In genomic region chr2:152221870-152222269, GRCh38 we compare ENCODE assay signal across 21 cellular contexts. TPM values are rescaled to one million over a fixed set of nuclear protein-coding genes. Genes with fewer than 3 reads are reported as not detected.
DNase-seq lines count a peak whose midpoint lies in the region; ATAC-seq and TF ChIP-seq lines count a peak whose summit lies in the region.
"Had no signal": no experiment of that assay in that cellular context is flagged by ENCODE, and none has a peak within 500 bp of the region (broad histone marks: within the 10 kb centered on the region; RNA-seq: fewer than 3 reads in every experiment).

No MANE protein-coding gene starts in this region.

- peak overlapping the region; percentile 10 for H3K27ac ChIP-seq in right cardiac atrium (ENCODE audit: low read length)
- no peak overlapping the region for H3K27ac ChIP-seq in heart right ventricle
- no peak overlapping the region for H3K27ac ChIP-seq in Peyer's patch
- H3K27ac ChIP-seq: HL-60, left lung, spleen had no signal

- ATAC-seq in right cardiac atrium (peak in 1 of 2 donors; percentile 69), heart right ventricle (no peak), GM21447 (IDR thresholded peaks at IDR 0.05; ENCODE audit: unreplicated experiment) (no peak)
- ATAC-seq: left lung; stimulated activated naive B cell treated with anti-CD40 and anti-IgM and Interleukin-4, amounts not matched to agents 10 μg/mL and 1 μg/mL and 100 μg/mL, for 72 hours had no signal

- H3K9me3 ChIP-seq in right cardiac atrium (ENCODE audit: control insufficient read depth, low read length) (no peaks in the 10 kb centered on the region), heart right ventricle (no peaks in the 10 kb centered on the region), Peyer's patch (no peaks in the 10 kb centered on the region)
- H3K9me3 ChIP-seq: left lung, spleen had no signal

- BruUV-seq in Calu3 (replicated peaks; lab: Mats Ljungman, UMichigan) = no TSS peak

- no peaks in the 10 kb centered on the region for H3K36me3 Mint-ChIP-seq in Calu3 (ENCODE audit: insufficient read depth, unreplicated experiment)
- H3K36me3 Mint-ChIP-seq: stimulated activated naive B cell treated with anti-CD40 and anti-IgM and Interleukin-4, amounts not matched to agents 10 μg/mL and 1 μg/mL and 100 μg/mL, for 72 hours; type B pancreatic cell had no signal

- H3K9me3 Mint-ChIP-seq in Calu3 (ENCODE audit: low read depth, unreplicated experiment) = no peaks in the 10 kb centered on the region
- H3K9me3 Mint-ChIP-seq: CD4-positive, alpha-beta T cell; stimulated activated naive B cell treated with anti-CD40 and anti-IgM and Interleukin-4, amounts not matched to agents 10 μg/mL and 1 μg/mL and 100 μg/mL, for 72 hours; type B pancreatic cell had no signal

- 62% methylated on average over 4 of the region's 4 CpGs for WGBS in right cardiac atrium
- 67 to 74% methylated on average over 4 of the region's 4 CpGs for WGBS in heart right ventricle, 2 donors

- TF ChIP-seq POLR2A in Peyer's patch (IDR thresholded peaks at IDR 0.05) = no peak

- CTCF ChIA-PET in Calu3 (lab: Charles Lee) = no interaction called here

- H3K27me3 ChIP-seq in right cardiac atrium (ENCODE audit: control insufficient read depth, insufficient read depth) (no peaks in the 10 kb centered on the region), heart right ventricle (no peaks in the 10 kb centered on the region), Peyer's patch (no peaks in the 10 kb centered on the region)
- H3K27me3 ChIP-seq: left lung, spleen had no signal

- peaks cover 13% of the 10 kb centered on the region for H3K4me1 Mint-ChIP-seq in Calu3 (ENCODE audit: low read depth, unreplicated experiment)

- H3K4me3 ChIP-seq in right cardiac atrium (ENCODE audit: low read length) = no peak overlapping the region
- H3K4me3 ChIP-seq in heart right ventricle = no peak overlapping the region
- no peak overlapping the region for H3K4me3 ChIP-seq in Peyer's patch
- H3K4me3 ChIP-seq: left lung, spleen had no signal

- no peaks in the 10 kb centered on the region for H3K27me3 Mint-ChIP-seq in Calu3 (ENCODE audit: unreplicated experiment)
- H3K27me3 Mint-ChIP-seq: type B pancreatic cell had no signal

- DNase-seq in right cardiac atrium (no peak), heart right ventricle (no peak), dedifferentiated amniotic fluid mesenchymal stem cell (ENCODE audit: extremely low spot score) (peak; percentile 17), medulla oblongata (ENCODE audit: extremely low spot score) (peak; percentile 73), Calu3 (no peak), NCI-H1417 (lab: John Stamatoyannopoulos, UW) (no peak), Peyer's patch (no peak)
- DNase-seq: activated CD4-positive, CD25-positive, alpha-beta regulatory T cell treated with anti-CD3 and anti-CD28 coated beads, Interleukin-2, amount 50 U/mL, for 72 hours; activated gamma-delta T cell treated with Interleukin-2 at 50 U/mL for 16 hours; aorta; CD4-positive, alpha-beta T cell; KBM-7; left lung; NCI-H1105 treated with DMSO at 0.1 percent for 48 hours; posterior cingulate gyrus; SHP77; spleen; stimulated activated naive B cell treated with anti-CD40 and anti-IgM and Interleukin-4, amounts not matched to agents 10 μg/mL and 1 μg/mL and 100 μg/mL, for 72 hours had no signal

- intact Hi-C loops in right cardiac atrium (cut with DNase I) = no loop called here
- intact Hi-C loops in heart right ventricle (cut with DNase I) = no loop called here
- intact Hi-C loops in Calu3 (cut with micrococcal nuclease; ENCODE audit: unreplicated experiment) = no loop called here

- no peaks in the 10 kb centered on the region for H3K36me3 ChIP-seq in heart right ventricle
- no peaks in the 10 kb centered on the region for H3K36me3 ChIP-seq in Peyer's patch
- H3K36me3 ChIP-seq: left lung, spleen had no signal

- no peak overlapping the region for H3K27ac Mint-ChIP-seq in Calu3 (ENCODE audit: unreplicated experiment)
- H3K27ac Mint-ChIP-seq: CD4-positive, alpha-beta T cell; stimulated activated naive B cell treated with anti-CD40 and anti-IgM and Interleukin-4, amounts not matched to agents 10 μg/mL and 1 μg/mL and 100 μg/mL, for 72 hours; type B pancreatic cell had no signal

- TF ChIP-seq CTCF in heart right ventricle (IDR thresholded peaks at IDR 0.05) (no peak), Calu3 (IDR thresholded peaks at IDR 0.05; ENCODE audit: unreplicated experiment) (no peak), Peyer's patch (IDR thresholded peaks at IDR 0.05) (no peak)

- H3K4me3 Mint-ChIP-seq in Calu3 (ENCODE audit: low read depth, unreplicated experiment) = no peak overlapping the region
- H3K4me3 Mint-ChIP-seq: CD4-positive, alpha-beta T cell; stimulated activated naive B cell treated with anti-CD40 and anti-IgM and Interleukin-4, amounts not matched to agents 10 μg/mL and 1 μg/mL and 100 μg/mL, for 72 hours; type B pancreatic cell had no signal

- H3K4me1 ChIP-seq in right cardiac atrium (ENCODE audit: control insufficient read depth, insufficient read depth, low read length) (peaks cover 4% of the 10 kb centered on the region), heart right ventricle (peaks cover 0 to 22% (median 16%) of the 10 kb centered on the region in 9 donors), Peyer's patch (peaks cover 0 to 16% (median 0%) of the 10 kb centered on the region in 4 donors)

RNA-seq across cellular contexts. Expression of gene STAM2, which starts 46.3 kb away (rescaled TPM):
- 10 to 100 TPM; 25.0 to 32.2 (median 28.9) TPM for total RNA-seq in right cardiac atrium
- 8.2 TPM for polyA plus RNA-seq in right cardiac atrium
- 10 to 100 TPM; 22.4 to 35.9 (median 27.2) TPM for total RNA-seq in heart right ventricle
- polyA plus RNA-seq in heart right ventricle = 1 to 10 TPM; 6.9 to 7.0 TPM
- 28.7 and 28.8 TPM in 2 replicates for total RNA-seq in Calu3 (2022)
- total RNA-seq in Peyer's patch = 10 to 100 TPM; 29.7 to 46.2 (median 36.8) TPM

Comparison
In these comparisons a context has a peak if more than half of its experiments do, and no peak if none do; other contexts are left out.
1. DNase-seq: peak in dedifferentiated amniotic fluid mesenchymal stem cell (single experiment) and medulla oblongata (single experiment); none in right cardiac atrium (0 of 3), heart right ventricle (0 of 2), Calu3 (single experiment), NCI-H1417 (0 of 3) and Peyer's patch (0 of 3).